In genomic region chr1:89213347-89213746, GRCh38 we compare ENCODE assay signal across 34 cellular contexts. TPM values are rescaled to one million over a fixed set of nuclear protein-coding genes. Genes with fewer than 3 reads are reported as not detected.
"Had no signal": no experiment of that assay in that cellular context is flagged by ENCODE, and none has a peak within 500 bp of the region (broad histone marks: within the 10 kb centered on the region; RNA-seq: fewer than 3 reads in every experiment).

No MANE protein-coding gene starts in this region.

- H3K4me3 ChIP-seq: pancreas, psoas muscle, skin epidermis, suprapubic skin, testis, tibial artery, transverse colon, upper lobe of right lung, uterus had no signal

- H3K4me1 Mint-ChIP-seq: naive B cell; nephron progenitor cell; neural crest cell; stimulated activated memory B cell treated with anti-CD40 and anti-IgM and Interleukin-4, amounts not matched to agents 10 μg/mL and 1 μg/mL and 100 μg/mL, for 72 hours; stimulated activated naive CD8-positive, alpha-beta T cell treated with anti-CD3 and anti-CD28 coated beads, Interleukin-15, amount 100 ng/mL, for 72 hours had no signal

- H3K27ac ChIP-seq: neutrophil, pancreas, psoas muscle, skin epidermis, suprapubic skin, testis, tibial artery, transverse colon, upper lobe of right lung, uterus had no signal

- DNase-seq: naive B cell; naive thymus-derived CD8-positive, alpha-beta T cell; nephron progenitor cell; nucleus accumbens; pancreas; posterior cingulate gyrus; psoas muscle; right cardiac atrium; stimulated activated CD4-positive, alpha-beta T cell treated with anti-CD3 and anti-CD28 coated beads, Interleukin-15, amount 100 ng/mL, for 24 hours; stimulated activated CD4-positive, alpha-beta T cell treated with anti-CD3 and anti-CD28 coated beads, Interleukin-2, amount 100 ng/mL, for 24 hours; stimulated activated CD4-positive, alpha-beta T cell treated with anti-CD3 and anti-CD28 coated beads, Interleukin-2, amount 100 ng/mL, for 48 hours; stimulated activated CD4-positive, alpha-beta T cell treated with anti-CD3 and anti-CD28 coated beads, Interleukin-4, amount 100 ng/mL, for 24 hours; stimulated activated naive CD4-positive, alpha-beta T cell; stimulated activated naive CD8-positive, alpha-beta T cell treated with anti-CD3 and anti-CD28 coated beads, Interleukin-15, amount 100 ng/mL, for 72 hours; stimulated activated naive CD8-positive, alpha-beta T cell treated with anti-CD3 and anti-CD28 coated beads, Interleukin-15, Interleukin-2, amounts not matched to agents 100 U/mL and 50 U/mL, for 24 hours; substantia nigra; testis; tibial artery; transverse colon; upper lobe of right lung; uterus had no signal

- ATAC-seq: naive thymus-derived CD8-positive, alpha-beta T cell; natural killer cell treated with Interleukin-12 subunit alpha and Interleukin-12 subunit beta and Interleukin-15 and Interleukin-18, amount 100 ng/mL, for 72 hours; pancreas; psoas muscle; right cardiac atrium; sciatic nerve; stimulated activated memory B cell treated with anti-CD40 and anti-IgM and Interleukin-4, amounts not matched to agents 10 μg/mL and 1 μg/mL and 100 μg/mL, for 72 hours; stimulated activated naive CD8-positive, alpha-beta T cell treated with anti-CD3 and anti-CD28 coated beads, Interleukin-15, amount 100 ng/mL, for 72 hours; stimulated activated naive CD8-positive, alpha-beta T cell treated with anti-CD3 and anti-CD28 coated beads, Interleukin-15, Interleukin-2, amounts not matched to agents 100 U/mL and 50 U/mL, for 24 hours; upper lobe of right lung had no signal

- H3K9me3 ChIP-seq: neutrophil, pancreas, psoas muscle, suprapubic skin, testis, tibial artery, upper lobe of right lung, uterus had no signal

- H3K4me3 Mint-ChIP-seq: naive B cell; naive thymus-derived CD8-positive, alpha-beta T cell; natural killer cell treated with Interleukin-12 subunit alpha and Interleukin-12 subunit beta and Interleukin-15 and Interleukin-18, amount 100 ng/mL, for 72 hours; nephron progenitor cell; neural crest cell; stimulated activated memory B cell treated with anti-CD40 and anti-IgM and Interleukin-4, amounts not matched to agents 10 μg/mL and 1 μg/mL and 100 μg/mL, for 72 hours; stimulated activated naive CD8-positive, alpha-beta T cell treated with anti-CD3 and anti-CD28 coated beads, Interleukin-15, amount 100 ng/mL, for 72 hours; type B pancreatic cell had no signal

- H3K27ac Mint-ChIP-seq: naive B cell; naive thymus-derived CD8-positive, alpha-beta T cell; natural killer cell treated with Interleukin-12 subunit alpha and Interleukin-12 subunit beta and Interleukin-15 and Interleukin-18, amount 100 ng/mL, for 72 hours; nephron progenitor cell; progenitor cell of endocrine pancreas; stimulated activated memory B cell treated with anti-CD40 and anti-IgM and Interleukin-4, amounts not matched to agents 10 μg/mL and 1 μg/mL and 100 μg/mL, for 72 hours; stimulated activated naive CD8-positive, alpha-beta T cell treated with anti-CD3 and anti-CD28 coated beads, Interleukin-15, amount 100 ng/mL, for 72 hours; type B pancreatic cell had no signal

- H3K27me3 ChIP-seq: neutrophil, pancreas, suprapubic skin, testis, tibial artery, transverse colon, upper lobe of right lung, uterus had no signal

- H3K27me3 Mint-ChIP-seq: naive B cell; naive thymus-derived CD8-positive, alpha-beta T cell; natural killer cell treated with Interleukin-12 subunit alpha and Interleukin-12 subunit beta and Interleukin-15 and Interleukin-18, amount 100 ng/mL, for 72 hours; progenitor cell of endocrine pancreas; stimulated activated memory B cell treated with anti-CD40 and anti-IgM and Interleukin-4, amounts not matched to agents 10 μg/mL and 1 μg/mL and 100 μg/mL, for 72 hours; stimulated activated naive CD8-positive, alpha-beta T cell treated with anti-CD3 and anti-CD28 coated beads, Interleukin-15, amount 100 ng/mL, for 72 hours; type B pancreatic cell had no signal

- H3K36me3 ChIP-seq: neutrophil, pancreas, suprapubic skin, tibial artery, transverse colon, upper lobe of right lung, uterus had no signal

- H3K9me3 Mint-ChIP-seq: natural killer cell treated with Interleukin-12 subunit alpha and Interleukin-12 subunit beta and Interleukin-15 and Interleukin-18, amount 100 ng/mL, for 72 hours had no signal

- H3K36me3 Mint-ChIP-seq: type B pancreatic cell had no signal

- H3K4me1 ChIP-seq: pancreas, psoas muscle, suprapubic skin, testis, tibial artery, transverse colon, upper lobe of right lung, uterus had no signal

RNA-seq across cellular contexts. Expression of gene GBP4, which starts 14.6 kb away (rescaled TPM):
- total RNA-seq: neural crest cell, osteocyte had no signal

RNA-seq across cellular contexts. Expression of gene GBP7, which starts 37.5 kb away (rescaled TPM):
- total RNA-seq: neural crest cell, omental fat pad, osteocyte, progenitor cell of endocrine pancreas, psoas muscle, renal cortical epithelial cell, suprapubic skin, testis, transverse colon, urinary bladder, uterus had no signal
- polyA plus RNA-seq: naive thymus-derived CD8-positive, alpha-beta T cell; pancreas; psoas muscle had no signal

RNA-seq across cellular contexts. Expression of gene GBP5, which starts 59.3 kb away (rescaled TPM):
- total RNA-seq: neural crest cell, osteocyte, progenitor cell of endocrine pancreas had no signal
